ENCODE assay signal across 8 cellular contexts in the genomic region with DNA sequence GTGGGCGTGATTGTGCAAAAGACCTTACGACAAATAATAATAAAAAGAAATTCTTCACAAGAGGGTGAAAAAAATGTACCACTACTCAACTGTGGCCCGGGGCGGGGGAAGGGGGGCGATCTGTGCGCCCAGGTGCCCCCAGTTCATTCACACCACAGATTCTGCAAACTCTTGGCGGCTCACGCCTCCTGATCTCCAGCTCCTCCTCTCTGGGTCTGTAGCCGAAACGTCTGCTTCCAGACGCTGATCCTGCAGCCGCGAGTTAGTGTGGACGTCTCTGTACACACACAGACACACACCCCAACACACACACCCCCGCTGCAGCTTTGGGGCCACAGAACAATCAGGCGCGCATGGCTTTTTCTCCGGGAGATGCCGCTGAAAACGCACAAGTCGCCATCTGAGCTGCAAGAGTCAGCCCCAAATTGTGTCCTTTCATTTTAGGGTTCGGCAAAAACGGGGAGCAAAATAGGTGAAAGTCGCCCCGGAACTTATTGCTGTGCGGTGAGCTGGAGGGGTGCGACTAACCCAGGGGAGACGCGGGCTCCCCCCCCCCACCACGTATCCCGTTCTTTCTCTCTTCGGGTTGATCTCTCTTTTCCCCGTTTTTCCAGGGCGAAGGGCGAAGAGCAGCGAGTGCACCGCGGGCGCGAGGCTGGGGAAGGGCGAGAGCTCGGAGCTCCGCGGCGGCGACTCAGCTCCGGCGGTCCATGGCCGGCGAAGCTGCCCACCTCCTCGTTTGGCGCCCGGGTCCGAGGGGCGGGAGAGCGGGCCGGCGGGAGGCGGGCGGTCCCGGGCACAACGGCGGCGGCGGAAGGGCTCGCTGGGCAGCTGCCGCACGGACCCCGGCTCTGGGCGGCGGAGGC. TPM values are rescaled to one million over a fixed set of nuclear protein-coding genes. Genes with fewer than 3 reads are reported as not detected.
DNase-seq lines count a peak whose midpoint lies in the region; ATAC-seq and TF ChIP-seq lines count a peak whose summit lies in the region.

No MANE protein-coding gene starts in this region.

- TF ChIP-seq POLR2A in right lobe of liver (IDR thresholded peaks at IDR 0.05) (no peak), thyroid gland (IDR thresholded peaks at IDR 0.05) (no peak)

- peak overlapping the region; percentile 33 to 88 (median 79) for H3K27ac ChIP-seq in right lobe of liver
- peak overlapping the region; percentile 61 to 78 (median 74) for H3K27ac ChIP-seq in thyroid gland

- H3K36me3 ChIP-seq in right lobe of liver = no peaks in the 10 kb centered on the region
- no peaks in the 10 kb centered on the region for H3K36me3 ChIP-seq in thyroid gland

- H3K27me3 ChIP-seq in right lobe of liver = no peaks in the 10 kb centered on the region
- no peaks in the 10 kb centered on the region for H3K27me3 ChIP-seq in thyroid gland

- DNase-seq in DMS53 (lab: John Stamatoyannopoulos, UW) = peak; percentile 42
- DNase-seq in DMS53 treated with DMSO at 0.1 percent for 48 hours (lab: John Stamatoyannopoulos, UW; ENCODE audit: unreplicated experiment) = no peak
- peak; percentile 39 for DNase-seq in NCI-H460 (ENCODE audit: extremely low read depth, low read depth)
- DNase-seq in cardiac fibroblast (ENCODE audit: low read depth in 2 of 2) = peak; percentile 63 to 79
- peak; percentile 44 to 65 (median 58) for DNase-seq in right lobe of liver
- DNase-seq in thyroid gland = peak; percentile 57 to 64
- DNase-seq in DMS153 (lab: John Stamatoyannopoulos, UW) = no peak

- H3K4me3 ChIP-seq in cardiac fibroblast (replicated peaks in 1 of 2; ENCODE audit: low read depth in 2 of 2, low read length in 2 of 2) (peak overlapping the region; percentile 79 to 90), right lobe of liver (peak overlapping the region; percentile 63 to 85 (median 77)), thyroid gland (replicated peaks in 1 of 3) (peak overlapping the region; percentile 27 to 90 (median 72))

- 0% methylated on average over 12 of the region's 71 CpGs for WGBS in right lobe of liver (ENCODE audit: insufficient coverage, low coverage, low lambda C conversion rate, missing lambda C conversion rate)
- WGBS in thyroid gland, 2 donors = 1% methylated on average over 45 to 48 of the region's 71 CpGs

- ATAC-seq in right lobe of liver (peak; percentile 12 to 38 (median 20)), HG02852 (IDR thresholded peaks at IDR 0.05; ENCODE audit: unreplicated experiment) (no peak)

- TF ChIP-seq CTCF in cardiac fibroblast (IDR thresholded peaks at IDR 0.05; ENCODE audit: low read depth, low read length) (no peak), right lobe of liver (IDR thresholded peaks at IDR 0.05) (no peak), thyroid gland (IDR thresholded peaks at IDR 0.05) (no peak)

- no peaks in the 10 kb centered on the region for H3K4me1 ChIP-seq in right lobe of liver
- peaks cover 22 to 28% of the 10 kb centered on the region in 2 donors for H3K4me1 ChIP-seq in thyroid gland

- no peaks in the 10 kb centered on the region for H3K9me3 ChIP-seq in right lobe of liver
- H3K9me3 ChIP-seq in thyroid gland = no peaks in the 10 kb centered on the region

- intact Hi-C loops in right lobe of liver (cut with DNase I) = loop anchor here (10.0 kb wide), 3 partner anchors 257 to 767 kb away; no protein-coding TSS in a partner anchor
- intact Hi-C loops in thyroid gland (cut with DNase I) = loop anchor here (10.0 kb wide), 1 partner anchor 257 kb away; no protein-coding TSS in a partner anchor

RNA-seq across cellular contexts. Expression of a gene that starts 0.5 kb away (rescaled TPM):
- total RNA-seq in NCI-H460 (2014; rRNA removed; shearing (Covaris generic)) = 12.0 and 12.7 TPM in 2 replicates
- polyA plus RNA-seq in NCI-H460 (2014; cell fraction: nucleus; rRNA removed) = 12.4 and 16.4 TPM in 2 replicates
- total RNA-seq in right lobe of liver (1 to 10 TPM in 5 of 6 experiments, under 1 TPM in 1; 0.64 to 3.6 (median 2.4) TPM), thyroid gland (10 to 100 TPM in 3 of 4 donors, 1 to 10 TPM in 1; 4.2 to 15.6 (median 10.4) TPM)

Comparison
In these comparisons a context has a peak if more than half of its experiments do, and no peak if none do; other contexts are left out.
1. DNase-seq: peak in DMS53 (single experiment), NCI-H460 (single experiment), cardiac fibroblast (2 of 2), right lobe of liver (3 of 3) and thyroid gland (2 of 2); none in DMS53 treated with DMSO at 0.1 percent for 48 hours (single experiment) and DMS153 (single experiment).
2. Peak in every context shown above with its lines, with median percentiles within 50 percentile points of each other: H3K4me3 ChIP-seq.